In the genomic region with DNA sequence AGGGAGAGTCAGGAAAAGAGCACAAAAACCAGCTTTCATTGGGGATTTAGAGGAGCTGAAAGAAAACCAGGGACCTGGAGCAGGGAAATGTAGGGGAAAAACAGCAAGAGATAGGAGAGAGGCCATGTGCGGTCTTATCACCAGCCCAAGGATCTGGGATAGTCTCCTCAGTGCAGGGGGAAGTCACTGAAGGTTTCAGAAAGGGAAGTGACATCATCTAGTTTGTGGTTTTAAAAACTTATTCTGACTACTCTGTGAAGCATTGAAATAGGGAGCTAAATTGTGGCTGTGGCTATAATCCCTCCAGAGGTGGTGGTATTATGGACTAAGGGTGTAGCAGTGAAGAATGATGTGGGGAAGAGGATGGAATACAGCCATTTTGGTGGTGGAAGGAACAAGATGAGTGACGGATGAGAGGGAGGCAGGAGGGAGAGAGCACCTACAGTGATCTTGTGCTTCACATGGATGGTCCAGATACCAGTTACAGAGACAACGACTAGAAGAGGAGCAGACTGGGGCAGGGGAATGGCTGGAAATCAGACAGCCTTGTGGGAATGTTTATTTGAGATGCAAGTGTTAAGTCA, we compare ENCODE assay signal across 12 cellular contexts.
DNase-seq lines count a peak whose midpoint lies in the region; TF ChIP-seq lines count a peak whose summit lies in the region.
"Had no signal": no experiment of that assay in that cellular context is flagged by ENCODE, and none has a peak within 500 bp of the region (broad histone marks: within the 10 kb centered on the region; RNA-seq: fewer than 3 reads in every experiment).

No MANE protein-coding gene starts in this region.

- no peaks in the 10 kb centered on the region for H3F3A ChIP-seq in MM.1S (ENCODE audit: insufficient read depth, low read length)

- H3K9me3 Mint-ChIP-seq in activated CD4-positive, alpha-beta T cell treated with anti-CD3 and anti-CD28 coated beads, Interleukin-2, amount 10 ng/mL, durations not matched to agents 7 days and 5 days, result no peaks in the 10 kb centered on the region
- H3K9me3 Mint-ChIP-seq in activated naive CD8-positive, alpha-beta T cell treated with anti-CD3 and anti-CD28 coated beads for 36 hours, result no peaks in the 10 kb centered on the region
- H3K9me3 Mint-ChIP-seq in osteocyte (ENCODE audit: unreplicated experiment), result no peaks in the 10 kb centered on the region

- H3K27me3 Mint-ChIP-seq in activated CD4-positive, alpha-beta T cell treated with anti-CD3 and anti-CD28 coated beads, Interleukin-2, amount 10 ng/mL, durations not matched to agents 7 days and 5 days, result no peaks in the 10 kb centered on the region
- no peaks in the 10 kb centered on the region for H3K27me3 Mint-ChIP-seq in activated naive CD8-positive, alpha-beta T cell treated with anti-CD3 and anti-CD28 coated beads for 36 hours
- H3K27me3 Mint-ChIP-seq in osteocyte (ENCODE audit: unreplicated experiment), result no peaks in the 10 kb centered on the region

- H3K27ac Mint-ChIP-seq in activated CD4-positive, alpha-beta T cell treated with anti-CD3 and anti-CD28 coated beads, Interleukin-2, amount 10 ng/mL, durations not matched to agents 7 days and 5 days, result no peak overlapping the region
- H3K27ac Mint-ChIP-seq in activated naive CD8-positive, alpha-beta T cell treated with anti-CD3 and anti-CD28 coated beads for 36 hours, result peak overlapping the region; percentile 57
- peak overlapping the region; percentile 29 for H3K27ac Mint-ChIP-seq in osteocyte (ENCODE audit: unreplicated experiment)

- H3K9ac ChIP-seq in MM.1S (ENCODE audit: low read length), result no peak overlapping the region
- H3K9ac ChIP-seq: parathyroid adenoma had no signal

- POLR2A ChIA-PET in activated CD4-positive, alpha-beta T cell treated with anti-CD3 and anti-CD28 coated beads, Interleukin-2, amount 10 ng/mL, durations not matched to agents 7 days and 5 days (lab: Charles Lee), result interaction anchor here (0.6 kb wide), 1 partner anchor 73 kb away, joined by 3 read pairs; the partner anchor contains the start of gene HMG20A

- H3K79me2 ChIP-seq in MM.1S (ENCODE audit: low read length), result no peaks in the 10 kb centered on the region
- H3K79me2 ChIP-seq: parathyroid adenoma had no signal

- H3K4me2 ChIP-seq in MM.1S (ENCODE audit: low read depth, low read length), result no peak overlapping the region
- H3K4me2 ChIP-seq: A549 had no signal

- intact Hi-C loops in breast epithelium (cut with DNase I; ENCODE audit: low total_unique reads), result no loop called here

- H3K9me3 ChIP-seq in MM.1S (replicated peaks; ENCODE audit: insufficient read depth, low read length) (no peaks in the 10 kb centered on the region), breast epithelium (no peaks in the 10 kb centered on the region)
- H3K9me3 ChIP-seq: A549 had no signal

- CTCF ChIA-PET in activated CD4-positive, alpha-beta T cell treated with anti-CD3 and anti-CD28 coated beads, Interleukin-2, amount 10 ng/mL, durations not matched to agents 7 days and 5 days (lab: Charles Lee), result interaction anchor here (1.0 to 3.3 kb wide), 5 partner anchors 10 to 375 kb away, joined by 3 to 11 read pairs (median 4); no protein-coding TSS in a partner anchor

- no peaks in the 10 kb centered on the region for H3K36me3 ChIP-seq in MM.1S (replicated peaks; ENCODE audit: insufficient read depth, low read length)
- H3K36me3 ChIP-seq in breast epithelium, result no peaks in the 10 kb centered on the region

- H3K36me3 Mint-ChIP-seq in activated CD4-positive, alpha-beta T cell treated with anti-CD3 and anti-CD28 coated beads, Interleukin-2, amount 10 ng/mL, durations not matched to agents 7 days and 5 days (ENCODE audit: low read depth), result peaks cover 5% of the 10 kb centered on the region
- peaks cover 10% of the 10 kb centered on the region for H3K36me3 Mint-ChIP-seq in activated naive CD8-positive, alpha-beta T cell treated with anti-CD3 and anti-CD28 coated beads for 36 hours
- H3K36me3 Mint-ChIP-seq in osteocyte (ENCODE audit: unreplicated experiment), result peaks cover 16% of the 10 kb centered on the region

- H3K27me3 ChIP-seq in MM.1S (replicated peaks; ENCODE audit: insufficient read depth, low read length) (no peaks in the 10 kb centered on the region), breast epithelium (no peaks in the 10 kb centered on the region)
- H3K27me3 ChIP-seq: foreskin keratinocyte had no signal

- no peaks in the 10 kb centered on the region for H3K9me2 ChIP-seq in MM.1S (replicated peaks; ENCODE audit: insufficient read depth, low read length)

- H3K4me1 Mint-ChIP-seq in activated CD4-positive, alpha-beta T cell treated with anti-CD3 and anti-CD28 coated beads, Interleukin-2, amount 10 ng/mL, durations not matched to agents 7 days and 5 days, result peaks cover 19% of the 10 kb centered on the region
- H3K4me1 Mint-ChIP-seq in activated naive CD8-positive, alpha-beta T cell treated with anti-CD3 and anti-CD28 coated beads for 36 hours, result peaks cover 17% of the 10 kb centered on the region
- peaks cover 62% of the 10 kb centered on the region for H3K4me1 Mint-ChIP-seq in osteocyte (ENCODE audit: unreplicated experiment)

- H3K4me1 ChIP-seq in MM.1S (ENCODE audit: low read length) (peaks cover 15% of the 10 kb centered on the region), breast epithelium (peaks cover 0 to 18% of the 10 kb centered on the region in 2 donors)

- H3K27ac ChIP-seq in MM.1S (ENCODE audit: low read length) (no peak overlapping the region), breast epithelium (no peak overlapping the region)
- H3K27ac ChIP-seq: A549, foreskin keratinocyte, parathyroid adenoma had no signal

- no peaks in the 10 kb centered on the region for H4K20me1 ChIP-seq in MM.1S (ENCODE audit: insufficient read depth, low read length)

- H2AFZ ChIP-seq in MM.1S (ENCODE audit: low read length), result no peak overlapping the region
- H2AFZ ChIP-seq: parathyroid adenoma had no signal

- peak; percentile 9 for DNase-seq in activated CD4-positive, alpha-beta T cell treated with anti-CD3 and anti-CD28 coated beads for 48 hours
- DNase-seq in activated CD4-positive, alpha-beta T cell treated with anti-CD3 and anti-CD28 coated beads, Interleukin-2, amount 10 ng/mL, durations not matched to agents 7 days and 5 days, result no peak
- DNase-seq in MM.1S, result peak; percentile 14
- no peak for DNase-seq in activated naive CD8-positive, alpha-beta T cell treated with anti-CD3 and anti-CD28 coated beads for 36 hours
- no peak for DNase-seq in osteocyte (ENCODE audit: extremely low spot score, unreplicated experiment)
- no peak for DNase-seq in GOT3 (lab: John Stamatoyannopoulos, UW)
- DNase-seq in stimulated activated naive CD4-positive, alpha-beta T cell (lab: John Stamatoyannopoulos, UW), result no peak
- DNase-seq in breast epithelium (ENCODE audit: low spot score in 2 of 2), result no peak
- DNase-seq: foreskin keratinocyte, PC-3 had no signal

- no peak overlapping the region for H3K4me3 ChIP-seq in MM.1S (ENCODE audit: low read length)
- no peak overlapping the region for H3K4me3 ChIP-seq in breast epithelium
- H3K4me3 ChIP-seq: A549 had no signal

- no peak for TF ChIP-seq POLR2A in breast epithelium (IDR thresholded peaks at IDR 0.05)

- no peak overlapping the region for H3K4me3 Mint-ChIP-seq in activated CD4-positive, alpha-beta T cell treated with anti-CD3 and anti-CD28 coated beads, Interleukin-2, amount 10 ng/mL, durations not matched to agents 7 days and 5 days
- no peak overlapping the region for H3K4me3 Mint-ChIP-seq in activated naive CD8-positive, alpha-beta T cell treated with anti-CD3 and anti-CD28 coated beads for 36 hours
- H3K4me3 Mint-ChIP-seq in osteocyte (ENCODE audit: unreplicated experiment), result no peak overlapping the region

- TF ChIP-seq CTCF in MM.1S (IDR thresholded peaks at IDR 0.05; ENCODE audit: low read length), result no peak
- TF ChIP-seq CTCF in osteocyte (IDR thresholded peaks at IDR 0.05), result no peak
- TF ChIP-seq CTCF in breast epithelium (IDR thresholded peaks at IDR 0.05), result no peak

Comparison
In these comparisons a context has a peak if more than half of its experiments do, and no peak if none do; other contexts are left out.
1. DNase-seq: peak in activated CD4-positive, alpha-beta T cell treated with anti-CD3 and anti-CD28 coated beads for 48 hours (single experiment) and MM.1S (single experiment); none in activated CD4-positive, alpha-beta T cell treated with anti-CD3 and anti-CD28 coated beads, Interleukin-2, amount 10 ng/mL, durations not matched to agents 7 days and 5 days (single experiment), activated naive CD8-positive, alpha-beta T cell treated with anti-CD3 and anti-CD28 coated beads for 36 hours (single experiment), osteocyte (single experiment), GOT3 (single experiment), stimulated activated naive CD4-positive, alpha-beta T cell (0 of 6) and breast epithelium (0 of 2).